ENCODE assay signal across 8 cellular contexts in genomic region chr17:78484300-78485159, GRCh38.
DNase-seq lines count a peak whose midpoint lies in the region; ATAC-seq lines count a peak whose summit lies in the region.

No MANE protein-coding gene starts in this region.

- intact Hi-C loops in left cardiac atrium (cut with DNase I), result no loop called here

- ATAC-seq in GM19023 (IDR thresholded peaks at IDR 0.05; ENCODE audit: unreplicated experiment) (peak; percentile 66), left cardiac atrium (peak; percentile 86 to 89), HG03175 (IDR thresholded peaks at IDR 0.05; ENCODE audit: unreplicated experiment) (no peak), HG03439 (IDR thresholded peaks at IDR 0.05; ENCODE audit: unreplicated experiment) (no peak)

- DNase-seq in NCI-H2171 treated with DMSO at 0.1 percent for 48 hours (lab: John Stamatoyannopoulos, UW) (peak; percentile 60), activated T-helper 1 cell treated with Interleukin-2 at 50 U/mL for 16 hours (ENCODE audit: low read depth) (peak; percentile 60), left cardiac atrium (no peak), HK-2 (ENCODE audit: unreplicated experiment) (no peak)
- peak; percentile 57 for DNase-seq in stimulated activated CD4-positive, alpha-beta T cell treated with anti-CD3 and anti-CD28 coated beads, Interleukin-1b, Interleukin-23, amount 100 ng/mL, for 48 hours

Comparison
In these comparisons a context has a peak if more than half of its experiments do, and no peak if none do; other contexts are left out.
1. ATAC-seq: peak in GM19023 (single experiment) and left cardiac atrium (2 of 2); none in HG03175 (single experiment) and HG03439 (single experiment).
2. DNase-seq: peak in NCI-H2171 treated with DMSO at 0.1 percent for 48 hours (single experiment), activated T-helper 1 cell treated with Interleukin-2 at 50 U/mL for 16 hours (single experiment) and stimulated activated CD4-positive, alpha-beta T cell treated with anti-CD3 and anti-CD28 coated beads, Interleukin-1b, Interleukin-23, amount 100 ng/mL, for 48 hours (single experiment); none in left cardiac atrium (single experiment) and HK-2 (single experiment).